8 cellular contexts compared by ENCODE assay signal in genomic region chr17:68020451-68020779, GRCh38. TPM values are rescaled to one million over a fixed set of nuclear protein-coding genes. Genes with fewer than 3 reads are reported as not detected.
DNase-seq lines count a peak whose midpoint lies in the region; FAIRE-seq and TF ChIP-seq lines count a peak whose summit lies in the region.

No MANE protein-coding gene starts in this region.

- no peak for FAIRE-seq in small intestine (lab: Jason Lieb, UNC)

- H3K27me3 ChIP-seq in hepatocyte, result no peaks in the 10 kb centered on the region
- H3K27me3 ChIP-seq in small intestine (ENCODE audit: control insufficient read depth in 2 of 2, insufficient read depth in 2 of 2, low read length in 2 of 2), result no peaks in the 10 kb centered on the region

- DNase-seq in COLO829 (ENCODE audit: low spot score), result peak; percentile 14
- no peak for DNase-seq in activated T-helper 1 cell treated with anti-CD3 and anti-CD28 coated beads, Interleukin-12 subunit alpha, Interleukin-12 subunit beta, Interleukin-2, Interleukin-4 antibody, amounts not matched to agents 30 ng/mL and 10 ng/mL and 1 ng/mL, durations not matched to agents 14 hours and 24 hours and 36 hours (ENCODE audit: low spot score)
- no peak for DNase-seq in hepatocyte (ENCODE audit: low spot score)
- peak; percentile 49 for DNase-seq in small intestine
- no peak for DNase-seq in COR-L47 (lab: John Stamatoyannopoulos, UW)
- no peak for DNase-seq in GM13976 (ENCODE audit: low spot score)
- no peak for DNase-seq in NCI-H2107 treated with DMSO at 0.1 percent for 48 hours (lab: John Stamatoyannopoulos, UW; ENCODE audit: unreplicated experiment)

- H3K36me3 ChIP-seq in HEK293 (ENCODE audit: control insufficient read depth in 2 of 2, insufficient read depth in 1 of 2, low read length in 2 of 2), result no peaks in the 10 kb centered on the region
- no peaks in the 10 kb centered on the region for H3K36me3 ChIP-seq in hepatocyte (replicated peaks; ENCODE audit: insufficient read depth, low read depth)
- H3K36me3 ChIP-seq in small intestine (ENCODE audit: control insufficient read depth in 2 of 2, insufficient read depth in 2 of 2, low read length in 2 of 2), result no peaks in the 10 kb centered on the region

- no peaks in the 10 kb centered on the region for H3K9me2 ChIP-seq in hepatocyte (replicated peaks; ENCODE audit: insufficient read depth)

- no peaks in the 10 kb centered on the region for H3K9me3 Mint-ChIP-seq in activated T-helper 1 cell treated with anti-CD3 and anti-CD28 coated beads, Interleukin-12 subunit alpha, Interleukin-12 subunit beta, Interleukin-2, Interleukin-4 antibody, amounts not matched to agents 30 ng/mL and 10 ng/mL and 1 ng/mL, durations not matched to agents 14 hours and 24 hours and 36 hours

- peaks cover 13% of the 10 kb centered on the region for H3K27me3 Mint-ChIP-seq in activated T-helper 1 cell treated with anti-CD3 and anti-CD28 coated beads, Interleukin-12 subunit alpha, Interleukin-12 subunit beta, Interleukin-2, Interleukin-4 antibody, amounts not matched to agents 30 ng/mL and 10 ng/mL and 1 ng/mL, durations not matched to agents 14 hours and 24 hours and 36 hours (ENCODE audit: insufficient read depth)

- peaks cover 21% of the 10 kb centered on the region for H3K4me1 Mint-ChIP-seq in activated T-helper 1 cell treated with anti-CD3 and anti-CD28 coated beads, Interleukin-12 subunit alpha, Interleukin-12 subunit beta, Interleukin-2, Interleukin-4 antibody, amounts not matched to agents 30 ng/mL and 10 ng/mL and 1 ng/mL, durations not matched to agents 14 hours and 24 hours and 36 hours (ENCODE audit: low read depth)

- no peaks in the 10 kb centered on the region for H3K79me2 ChIP-seq in hepatocyte

- H3K4me3 ChIP-seq in HEK293 (ENCODE audit: low read depth, low read length) (peak overlapping the region; percentile 47), hepatocyte (peak overlapping the region; percentile 23), small intestine (ENCODE audit: low read depth in 1 of 2, low read length in 2 of 2) (peak overlapping the region; percentile 42 to 61)

- H3K36me3 Mint-ChIP-seq in activated T-helper 1 cell treated with anti-CD3 and anti-CD28 coated beads, Interleukin-12 subunit alpha, Interleukin-12 subunit beta, Interleukin-2, Interleukin-4 antibody, amounts not matched to agents 30 ng/mL and 10 ng/mL and 1 ng/mL, durations not matched to agents 14 hours and 24 hours and 36 hours (ENCODE audit: low read depth), result no peaks in the 10 kb centered on the region

- peak overlapping the region; percentile 98 for H3K27ac Mint-ChIP-seq in activated T-helper 1 cell treated with anti-CD3 and anti-CD28 coated beads, Interleukin-12 subunit alpha, Interleukin-12 subunit beta, Interleukin-2, Interleukin-4 antibody, amounts not matched to agents 30 ng/mL and 10 ng/mL and 1 ng/mL, durations not matched to agents 14 hours and 24 hours and 36 hours

- CTCF ChIA-PET in HEK293 (lab: Yijun Ruan, JAX), result interaction anchor here (0.6 to 1.5 kb wide), 5 partner anchors 9 to 26 kb away, joined by 3 to 15 read pairs (median 4); no protein-coding TSS in a partner anchor

- TF ChIP-seq CTCF in HEK293 (tag by site-specific recombination; IDR thresholded peaks at IDR 0.05) (no peak), hepatocyte (IDR thresholded peaks at IDR 0.05; ENCODE audit: poor library complexity) (no peak), GM13976 (IDR thresholded peaks at IDR 0.05; ENCODE audit: borderline replicate concordance, control extremely low read depth, extremely low read depth, insufficient read depth, missing control alignments) (no peak)

- peak overlapping the region; percentile 87 for H3K4me3 Mint-ChIP-seq in activated T-helper 1 cell treated with anti-CD3 and anti-CD28 coated beads, Interleukin-12 subunit alpha, Interleukin-12 subunit beta, Interleukin-2, Interleukin-4 antibody, amounts not matched to agents 30 ng/mL and 10 ng/mL and 1 ng/mL, durations not matched to agents 14 hours and 24 hours and 36 hours

- H3K9me3 ChIP-seq in HEK293 (ENCODE audit: control insufficient read depth, insufficient read depth, low read depth, low read length) (no peaks in the 10 kb centered on the region), hepatocyte (ENCODE audit: low read depth) (no peaks in the 10 kb centered on the region), small intestine (ENCODE audit: control insufficient read depth, low read depth) (no peaks in the 10 kb centered on the region)

- intact Hi-C loops in activated T-helper 1 cell treated with anti-CD3 and anti-CD28 coated beads, Interleukin-12 subunit alpha, Interleukin-12 subunit beta, Interleukin-2, Interleukin-4 antibody, amounts not matched to agents 30 ng/mL and 10 ng/mL and 1 ng/mL, durations not matched to agents 14 hours and 24 hours and 36 hours (cut with micrococcal nuclease), result loop anchor here (1.0 kb wide), 2 partner anchors 15 to 25 kb away; partner anchors contain the start of gene KPNA2

- in situ Hi-C loops in GM13976 (cut with MboI; ENCODE audit: low sequenced_read_pairs, unreplicated experiment), result no loop called here

- peak overlapping the region; percentile 80 for H3K27ac ChIP-seq in HEK293 (ENCODE audit: extremely low read depth, low read depth, low read length)
- peak overlapping the region; percentile 70 for H3K27ac ChIP-seq in hepatocyte
- peak overlapping the region; percentile 58 to 94 for H3K27ac ChIP-seq in small intestine (ENCODE audit: low read depth in 1 of 2, low read length in 1 of 2)

- POLR2A ChIA-PET in HEK293 (lab: Yijun Ruan, JAX), result interaction anchor here (1.0 to 2.2 kb wide), 11 partner anchors 8 to 227 kb away, joined by 3 to 40 read pairs (median 7); partner anchors contain the start of genes AMZ2, C17orf58 and KPNA2

- H2AFZ ChIP-seq in hepatocyte, result peak overlapping the region; percentile 67

- H3K4me1 ChIP-seq in HEK293 (ENCODE audit: control insufficient read depth, insufficient read depth, low read length) (no peaks in the 10 kb centered on the region; the same call in 1 of the 2 replicates), hepatocyte (ENCODE audit: insufficient read depth) (peaks cover 3% of the 10 kb centered on the region), small intestine (ENCODE audit: control insufficient read depth in 2 of 2, insufficient read depth in 1 of 2, low read depth in 1 of 2, low read length in 1 of 2) (no peaks in the 10 kb centered on the region)

- H4K20me1 ChIP-seq in hepatocyte (ENCODE audit: insufficient read depth, poor library complexity, severe bottlenecking), result no peaks in the 10 kb centered on the region

- 4% methylated on average over 10 of the region's 10 CpGs for WGBS in hepatocyte (ENCODE audit: low lambda C conversion rate, missing lambda C conversion rate)
- 2 to 3% (median 3%) methylated on average over 10 of the region's 10 CpGs for WGBS in small intestine, 3 donors

- peak overlapping the region; percentile 79 for H3K4me2 ChIP-seq in hepatocyte

TF ChIP-seq in HEK293, 187 proteins besides CTCF, POLR2A, EP300 and RAD21:
- TF ChIP-seq ZNF629 (tag by site-specific recombination; IDR thresholded peaks at IDR 0.05) (no peak), SCRT2 (tag by site-specific recombination; IDR thresholded peaks at IDR 0.05) (peak; percentile 53), PRDM10 (tag by site-specific recombination; IDR thresholded peaks at IDR 0.05) (peak; percentile 59), ZNF335 (tag by site-specific recombination; conservative IDR thresholded peaks at IDR 0.05) (peak; percentile 58), ZBTB20 (tag by site-specific recombination; IDR thresholded peaks at IDR 0.05) (peak; percentile 81), ZNF211 (tag by site-specific recombination; IDR thresholded peaks at IDR 0.05; ENCODE audit: low read depth) (no peak), ZBTB48 (tag by site-specific recombination; IDR thresholded peaks at IDR 0.05) (peak; percentile 57; the same call in 1 of the 2 replicates)

RNA-seq across cellular contexts. Expression of gene KPNA2, which starts 15.1 kb away (rescaled TPM):
- total RNA-seq in activated T-helper 1 cell treated with anti-CD3 and anti-CD28 coated beads, Interleukin-12 subunit alpha, Interleukin-12 subunit beta, Interleukin-2, Interleukin-4 antibody, amounts not matched to agents 30 ng/mL and 10 ng/mL and 1 ng/mL, durations not matched to agents 14 hours and 24 hours and 36 hours, result 205 and 224 TPM in 2 replicates
- 62.6 and 72.1 TPM in 2 replicates for total RNA-seq in hepatocyte
- polyA plus RNA-seq in hepatocyte (99.5 and 109 TPM in 2 replicates), small intestine (10 to 100 TPM; 11.3 to 63.0 (median 12.1) TPM)

RNA-seq across cellular contexts. Expression of gene C17orf58, which starts 24.1 kb away (rescaled TPM):
- 23.7 and 24.9 TPM in 2 replicates for total RNA-seq in activated T-helper 1 cell treated with anti-CD3 and anti-CD28 coated beads, Interleukin-12 subunit alpha, Interleukin-12 subunit beta, Interleukin-2, Interleukin-4 antibody, amounts not matched to agents 30 ng/mL and 10 ng/mL and 1 ng/mL, durations not matched to agents 14 hours and 24 hours and 36 hours
- 14.9 and 16.1 TPM in 2 replicates for total RNA-seq in hepatocyte
- polyA plus RNA-seq in hepatocyte, result 12.1 and 18.9 TPM in 2 replicates
- 10 to 100 TPM in 1 of 3 donors, 1 to 10 TPM in 2; 9.4 to 13.1 (median 10.0) TPM for polyA plus RNA-seq in small intestine

Comparison
In these comparisons a context has a peak if more than half of its experiments do, and no peak if none do; other contexts are left out.
1. DNase-seq: peak in COLO829 (single experiment) and small intestine (single experiment); none in activated T-helper 1 cell treated with anti-CD3 and anti-CD28 coated beads, Interleukin-12 subunit alpha, Interleukin-12 subunit beta, Interleukin-2, Interleukin-4 antibody, amounts not matched to agents 30 ng/mL and 10 ng/mL and 1 ng/mL, durations not matched to agents 14 hours and 24 hours and 36 hours (single experiment), hepatocyte (single experiment), COR-L47 (single experiment), GM13976 (single experiment) and NCI-H2107 treated with DMSO at 0.1 percent for 48 hours (single experiment).
2. Peak in every context shown above with its lines, with median percentiles within 50 percentile points of each other: H3K27ac ChIP-seq and H3K4me3 ChIP-seq.